In the genomic region with DNA sequence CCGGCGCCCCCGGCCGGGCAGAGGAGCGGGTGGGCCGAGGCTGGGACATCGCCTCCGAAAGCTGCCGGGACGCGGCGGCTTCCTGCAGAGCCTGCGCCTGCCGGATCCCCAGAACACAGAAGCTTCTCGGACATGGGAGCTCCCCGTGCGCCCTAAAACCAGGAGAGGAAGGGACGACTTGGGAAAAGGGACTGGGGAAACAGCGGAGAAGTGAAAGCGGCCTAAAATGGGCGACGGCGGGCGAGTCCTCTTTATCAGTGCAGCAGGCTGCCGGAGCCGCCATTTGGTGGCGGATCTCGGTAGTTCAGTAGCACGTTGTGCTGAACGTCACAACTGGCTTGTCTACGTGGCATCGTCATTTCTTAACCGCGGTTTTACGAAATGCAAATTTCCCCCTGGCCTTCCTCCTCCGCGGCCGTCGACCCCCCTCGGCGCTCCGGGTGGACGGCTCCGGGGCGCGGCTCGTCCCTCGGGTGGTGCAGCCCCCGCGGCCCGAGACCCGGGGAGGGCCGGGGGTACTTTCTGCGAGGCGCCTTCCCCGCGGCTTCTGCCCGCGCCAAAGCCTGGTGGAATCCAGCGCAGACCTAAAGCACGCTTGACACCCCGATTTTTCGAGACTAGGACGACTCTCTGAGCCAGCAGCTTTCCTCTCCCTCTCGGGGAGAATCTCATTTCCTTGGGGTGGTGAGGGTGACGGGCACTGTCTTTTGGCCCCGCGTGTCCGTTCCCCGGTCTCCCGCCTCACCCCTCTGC, we compare ENCODE assay signal across 9 cellular contexts. TPM values are rescaled to one million over a fixed set of nuclear protein-coding genes. Genes with fewer than 3 reads are reported as not detected.
A peak's percentile ranks its signal among the peaks of the same experiment; 100 is the strongest.
DNase-seq lines count a peak whose midpoint lies in the region; TF ChIP-seq lines count a peak whose summit lies in the region.
"Had no signal": no experiment of that assay in that cellular context is flagged by ENCODE, and none has a peak within 500 bp of the region (broad histone marks: within the 10 kb centered on the region; RNA-seq: fewer than 3 reads in every experiment).

No MANE protein-coding gene starts in this region.

- H3K27ac ChIP-seq in HUES6 (ENCODE audit: low read depth, low read length) (no peak overlapping the region), cardiac muscle cell (no peak overlapping the region), parathyroid adenoma (no peak overlapping the region)

- H3K9me3 ChIP-seq in HUES6 (ENCODE audit: control insufficient read depth, insufficient read depth, low read depth, low read length): no peaks in the 10 kb centered on the region
- H3K9me3 ChIP-seq in cardiac muscle cell (ENCODE audit: low read depth): no peaks in the 10 kb centered on the region
- H3K9me3 ChIP-seq in parathyroid adenoma (ENCODE audit: control insufficient read depth, low read length): no peaks in the 10 kb centered on the region

- peak; percentile 31 to 47 for DNase-seq in stimulated activated CD4-positive, alpha-beta T cell treated with anti-CD3 and anti-CD28 coated beads, Interleukin-12 subunit alpha, Interleukin-12 subunit beta, amount 100 ng/mL, for 24 hours (ENCODE audit: low read depth in 2 of 2)
- no peak for DNase-seq in stimulated activated CD4-positive, alpha-beta T cell treated with anti-CD3 and anti-CD28 coated beads, Interleukin-2, amount 100 ng/mL, for 48 hours
- peak; percentile 73 for DNase-seq in activated naive CD4-positive, alpha-beta T cell treated with Interleukin-2 at 50 U/mL for 16 hours
- DNase-seq in cardiac muscle cell (ENCODE audit: low read depth in 1 of 2, low spot score in 1 of 2) (peak; percentile 37 to 70), NCI-H82 treated with DMSO at 0.1 percent for 48 hours (lab: John Stamatoyannopoulos, UW; ENCODE audit: unreplicated experiment) (no peak), NCI-H226 (no peak)

- H3K36me3 ChIP-seq in HUES6 (ENCODE audit: control insufficient read depth, insufficient read depth, low read length) (no peaks in the 10 kb centered on the region), cardiac muscle cell (no peaks in the 10 kb centered on the region), parathyroid adenoma (ENCODE audit: control insufficient read depth, insufficient read depth, low read length) (no peaks in the 10 kb centered on the region)

- H3K9ac ChIP-seq in HUES6 (ENCODE audit: low read length): peak overlapping the region; percentile 54
- no peak overlapping the region for H3K9ac ChIP-seq in parathyroid adenoma

- H3K4me3 ChIP-seq in HUES6 (ENCODE audit: low read depth, low read length) (peak overlapping the region; percentile 61), cardiac muscle cell (peak overlapping the region; percentile 20), parathyroid adenoma (ENCODE audit: low read depth, low read length) (peak overlapping the region; percentile 28)

- H3K27me3 ChIP-seq in HUES6 (ENCODE audit: control insufficient read depth, insufficient read depth, low read length) (peaks cover 97% of the 10 kb centered on the region), cardiac muscle cell (peaks cover 97% of the 10 kb centered on the region), parathyroid adenoma (ENCODE audit: control insufficient read depth, insufficient read depth, low read length) (peaks cover 7% of the 10 kb centered on the region)

- peak overlapping the region; percentile 71 for H2AFZ ChIP-seq in parathyroid adenoma

- peak overlapping the region; percentile 57 for H3K4me2 ChIP-seq in parathyroid adenoma (ENCODE audit: low read length)

- H3K79me2 ChIP-seq in parathyroid adenoma: no peaks in the 10 kb centered on the region

- H3K4me1 ChIP-seq in HUES6 (ENCODE audit: control insufficient read depth, insufficient read depth, low read length) (peaks cover 10% of the 10 kb centered on the region), cardiac muscle cell (ENCODE audit: low read depth) (peaks cover 10% of the 10 kb centered on the region), parathyroid adenoma (no peaks in the 10 kb centered on the region)

- no peak for TF ChIP-seq CTCF in cardiac muscle cell (IDR thresholded peaks at IDR 0.05; ENCODE audit: low read depth, low read length)
- no peak for TF ChIP-seq CTCF in parathyroid adenoma (IDR thresholded peaks at IDR 0.05)

RNA-seq across cellular contexts. Expression of gene SPAG6, which starts 9.9 kb away (rescaled TPM):
- not detected in 2 replicates for total RNA-seq in cardiac muscle cell
- polyA plus RNA-seq in cardiac muscle cell: 0.66 TPM in 1 of 2 replicates, not detected in the other
- total RNA-seq: dermis microvascular lymphatic vessel endothelial cell had no signal

RNA-seq across cellular contexts. Expression of gene BMI1, which starts 14.5 kb away (rescaled TPM):
- 16.7 and 17.3 TPM in 2 replicates for total RNA-seq in cardiac muscle cell
- 10.4 and 12.9 TPM in 2 replicates for polyA plus RNA-seq in cardiac muscle cell

RNA-seq across cellular contexts. Expression of gene COMMD3, which starts 19.2 kb away (rescaled TPM):
- total RNA-seq in cardiac muscle cell: 24.8 and 54.3 TPM in 2 replicates
- polyA plus RNA-seq in cardiac muscle cell: 122 and 132 TPM in 2 replicates

Comparison
In these comparisons a context has a peak if more than half of its experiments do, and no peak if none do; other contexts are left out.
1. DNase-seq: peak in stimulated activated CD4-positive, alpha-beta T cell treated with anti-CD3 and anti-CD28 coated beads, Interleukin-12 subunit alpha, Interleukin-12 subunit beta, amount 100 ng/mL, for 24 hours (2 of 2), activated naive CD4-positive, alpha-beta T cell treated with Interleukin-2 at 50 U/mL for 16 hours (single experiment) and cardiac muscle cell (2 of 2); none in stimulated activated CD4-positive, alpha-beta T cell treated with anti-CD3 and anti-CD28 coated beads, Interleukin-2, amount 100 ng/mL, for 48 hours (0 of 2), NCI-H82 treated with DMSO at 0.1 percent for 48 hours (single experiment) and NCI-H226 (single experiment).
2. Peak in every context shown above with its lines, with median percentiles within 50 percentile points of each other: H3K4me3 ChIP-seq.